15 cellular contexts compared by ENCODE assay signal in genomic region chr11:24240496-24240895, GRCh38.
DNase-seq lines count a peak whose midpoint lies in the region; ATAC-seq, FAIRE-seq and TF ChIP-seq lines count a peak whose summit lies in the region.
"Had no signal": no experiment of that assay in that cellular context is flagged by ENCODE, and none has a peak within 500 bp of the region (broad histone marks: within the 10 kb centered on the region; RNA-seq: fewer than 3 reads in every experiment).

No MANE protein-coding gene starts in this region.

- intact Hi-C loops in GM12878 (cut with micrococcal nuclease; ENCODE audit: unreplicated experiment), result no loop called here

- BruUV-seq in GM12878 (replicated peaks; lab: Mats Ljungman, UMichigan), result no TSS peak

- CTCF ChIA-PET in GM12878 (lab: Yijun Ruan, JAX), result no interaction called here

- H3K36me3 ChIP-seq in GM12878 (ENCODE audit: control insufficient read depth in 2 of 2, insufficient read depth in 2 of 2, low read length in 1 of 2), result no peaks in the 10 kb centered on the region
- H3K36me3 ChIP-seq: BE2C, HAP-1 had no signal

- H2AFZ ChIP-seq in GM12878 (ENCODE audit: control insufficient read depth, low read depth, low read length), result no peak overlapping the region
- H2AFZ ChIP-seq: GM23248 had no signal

- no peaks in the 10 kb centered on the region for H3K36me3 Mint-ChIP-seq in activated naive CD4-positive, alpha-beta T cell treated with anti-CD3 and anti-CD28 coated beads, Interleukin-2, amount 50 U/mL, for 72 hours

- POLR2A ChIA-PET in GM12878 (lab: Charles Lee), result interaction anchor here (0.6 kb wide), 1 partner anchor 730 kb away, joined by 3 read pairs; no protein-coding TSS in a partner anchor

- TF ChIP-seq RAD21 in GM12878 (IDR thresholded peaks at IDR 0.05; ENCODE audit: insufficient read depth, low read depth, low read length), result no peak

- H3K4me3 ChIP-seq in GM12878, result no peak overlapping the region
- H3K4me3 ChIP-seq: GM23248, HAP-1 had no signal

- no peaks in the 10 kb centered on the region for H3K4me1 ChIP-seq in GM12878 (ENCODE audit: control insufficient read depth, insufficient read depth, low read length)
- H3K4me1 ChIP-seq: BE2C, HAP-1 had no signal

- DNase-seq in NAMALWA (ENCODE audit: low spot score) (peak; percentile 35), GM12878 (ENCODE audit: low read depth, low spot score) (no peak), D341Med (ENCODE audit: low spot score) (no peak)
- no peak for DNase-seq in activated naive CD4-positive, alpha-beta T cell treated with anti-CD3 and anti-CD28 coated beads, Interleukin-2, amount 50 U/mL, for 72 hours (ENCODE audit: low spot score in 2 of 2)
- no peak for DNase-seq in activated T-cell treated with anti-CD3 and anti-CD28 coated beads, Interleukin-2, amount 50 U/mL, for 48 hours
- DNase-seq: ACHN; BE2C; C1 segment of cervical spinal cord; CD4-positive, alpha-beta T cell; DMS79 treated with DMSO at 0.1 percent for 48 hours; GF-D8; GM23248 had no signal

- in situ Hi-C loops in GM12878 (cut with MboI), result no loop called here

- H3K27me3 ChIP-seq in GM12878 (replicated peaks in 1 of 2; ENCODE audit: control insufficient read depth in 2 of 2, insufficient read depth in 2 of 2, low read length in 1 of 2), result no peaks in the 10 kb centered on the region
- H3K27me3 ChIP-seq: BE2C had no signal

- TF ChIP-seq EP300 in GM12878 (IDR thresholded peaks at IDR 0.05; ENCODE audit: borderline replicate concordance in 1 of 2, control insufficient read depth in 1 of 2, low read depth in 2 of 2, low read length in 2 of 2), result no peak

- H3K9me3 ChIP-seq in GM12878 (replicated peaks; ENCODE audit: control insufficient read depth, insufficient read depth, low read length), result no peaks in the 10 kb centered on the region; the same call in 2 of the 3 replicates
- H3K9me3 ChIP-seq: BE2C, HAP-1 had no signal

- peaks cover 15 to 19% of the 10 kb centered on the region in 2 donors for H3K9me3 Mint-ChIP-seq in activated naive CD4-positive, alpha-beta T cell treated with anti-CD3 and anti-CD28 coated beads, Interleukin-2, amount 50 U/mL, for 72 hours

- ATAC-seq in HG03159 (IDR thresholded peaks at IDR 0.05; ENCODE audit: unreplicated experiment) (peak; percentile 56), GM12878 (no peak)
- no peak for ATAC-seq in activated naive CD4-positive, alpha-beta T cell treated with anti-CD3 and anti-CD28 coated beads, Interleukin-2, amount 50 U/mL, for 72 hours

- H3K4me2 ChIP-seq in GM12878 (ENCODE audit: control insufficient read depth, insufficient read depth), result no peak overlapping the region

- SMC1A ChIA-PET in GM12878 (lab: Charles Lee; ENCODE audit: uncharacterized antibody, unreplicated experiment), result interaction anchor here (0.6 kb wide), 1 partner anchor 11 kb away, joined by 3 read pairs; no protein-coding TSS in a partner anchor

- RAD21 ChIA-PET in GM12878 (lab: Charles Lee; ENCODE audit: unreplicated experiment), result no interaction called here

- FAIRE-seq in GM12878 (lab: Jason Lieb, UNC), result no peak
- FAIRE-seq: GM19239 had no signal

- no peak overlapping the region for H3K27ac Mint-ChIP-seq in activated naive CD4-positive, alpha-beta T cell treated with anti-CD3 and anti-CD28 coated beads, Interleukin-2, amount 50 U/mL, for 72 hours
- H3K27ac Mint-ChIP-seq: CD4-positive, alpha-beta T cell had no signal

- H3K27ac ChIP-seq in GM12878 (ENCODE audit: control insufficient read depth, insufficient read depth), result no peak overlapping the region
- H3K27ac ChIP-seq: GM23248 had no signal

- H3K9ac ChIP-seq in GM12878 (ENCODE audit: control insufficient read depth, insufficient read depth, low read length), result no peak overlapping the region
- H3K9ac ChIP-seq: GM23248 had no signal

- H3K79me2 ChIP-seq in GM12878 (ENCODE audit: control insufficient read depth, insufficient read depth, low read length), result no peaks in the 10 kb centered on the region

- no peaks in the 10 kb centered on the region for H4K20me1 ChIP-seq in GM12878 (ENCODE audit: control insufficient read depth, insufficient read depth)

- no peak for TF ChIP-seq POLR2A in GM12878 (IDR thresholded peaks at IDR 0.05; ENCODE audit: low read depth, low read length)

- 0% methylated on average over 1 of the region's 1 CpG for WGBS in GM12878 (ENCODE audit: insufficient coverage, insufficient replicate concordance, low lambda C conversion rate, missing lambda C conversion rate)

- no peak for TF ChIP-seq CTCF in GM12878 (IDR thresholded peaks at IDR 0.05 in 2 of 3, conservative IDR thresholded peaks at IDR 0.05 in 1 of 3; ENCODE audit: control insufficient read depth in 2 of 3, extremely low read depth in 1 of 3, insufficient read depth in 1 of 3, low read depth in 3 of 3, low read length in 3 of 3)

TF ChIP-seq in GM12878, 131 proteins besides CTCF, POLR2A, EP300 and RAD21:
- no peak for TF ChIP-seq MYC (IDR thresholded peaks at IDR 0.05; ENCODE audit: insufficient read depth, insufficient read length, insufficient replicate concordance, low read length, severe bottlenecking)
- TF ChIP-seq PKNOX1 (IDR thresholded peaks at IDR 0.05), result peak; percentile 27; the same call in 1 of the 2 replicates
